4 cellular contexts compared by ENCODE assay signal in the genomic region with DNA sequence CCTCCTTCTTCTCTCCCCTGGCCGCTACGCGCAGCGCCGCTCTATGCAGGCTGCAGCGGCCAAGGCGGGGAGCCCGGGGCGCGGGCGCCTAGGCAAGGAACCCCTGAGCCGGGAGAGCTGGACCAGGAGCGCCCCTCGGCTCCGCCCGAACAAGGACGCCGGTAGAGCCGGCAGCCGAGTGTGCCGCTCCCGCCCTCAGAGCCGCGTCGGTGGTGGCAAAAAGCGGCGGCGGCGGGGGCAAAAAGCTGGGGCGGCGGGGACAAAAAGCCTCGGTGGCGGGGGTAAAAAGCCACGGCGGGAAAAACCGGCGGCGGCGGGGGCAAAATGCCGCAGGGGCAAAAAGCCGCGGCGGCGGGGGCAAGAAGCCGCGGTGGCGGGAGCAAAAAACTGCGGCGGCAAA. TPM values are rescaled to one million over a fixed set of nuclear protein-coding genes. Genes with fewer than 3 reads are reported as not detected.
"Had no signal": no experiment of that assay in that cellular context is flagged by ENCODE, and none has a peak within 500 bp of the region (broad histone marks: within the 10 kb centered on the region; RNA-seq: fewer than 3 reads in every experiment).

No MANE protein-coding gene starts in this region.

RNA-seq across cellular contexts. Expression of a gene that starts 25.1 kb away (rescaled TPM):
- total RNA-seq: LHCN-M2, M059J, MCF 10A, NCI-H460 had no signal
